Comparison of ENCODE assay signal across 2 cellular contexts in genomic region chr3:150359381-150359780, GRCh38.
A peak's percentile ranks its signal among the peaks of the same experiment; 100 is the strongest.
TF ChIP-seq lines count a peak whose summit lies in the region.

No MANE protein-coding gene starts in this region.

TF ChIP-seq in SK-N-SH, 30 proteins besides CTCF, POLR2A, EP300 and RAD21:
- TF ChIP-seq ELF1 (IDR thresholded peaks at IDR 0.05): no peak
- TF ChIP-seq, protein P1, sequence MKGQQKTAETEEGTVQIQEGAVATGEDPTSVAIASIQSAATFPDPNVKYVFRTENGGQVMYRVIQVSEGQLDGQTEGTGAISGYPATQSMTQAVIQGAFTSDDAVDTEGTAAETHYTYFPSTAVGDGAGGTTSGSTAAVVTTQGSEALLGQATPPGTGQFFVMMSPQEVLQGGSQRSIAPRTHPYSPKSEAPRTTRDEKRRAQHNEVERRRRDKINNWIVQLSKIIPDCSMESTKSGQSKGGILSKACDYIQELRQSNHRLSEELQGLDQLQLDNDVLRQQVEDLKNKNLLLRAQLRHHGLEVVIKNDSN (IDR thresholded peaks at IDR 0.05; ENCODE audit: borderline replicate concordance, low read depth): no peak
- no peak for TF ChIP-seq USF2 (IDR thresholded peaks at IDR 0.05; ENCODE audit: borderline replicate concordance, low read depth, low read length)

TF ChIP-seq in H1, 55 proteins besides CTCF, POLR2A, EP300 and RAD21:
- 0 out of 2 replicates have a peak, but pooled peaks have one; percentile 13 for TF ChIP-seq E2F6 (IDR thresholded peaks at IDR 0.05)
- no peak for TF ChIP-seq USF2 (IDR thresholded peaks at IDR 0.05; ENCODE audit: low read length)
